In genomic region chr5:169071-169727, GRCh38 we compare ENCODE assay signal across 13 cellular contexts. TPM values are rescaled to one million over a fixed set of nuclear protein-coding genes. Genes with fewer than 3 reads are reported as not detected.
A peak's percentile ranks its signal among the peaks of the same experiment; 100 is the strongest.
DNase-seq lines count a peak whose midpoint lies in the region; ATAC-seq and TF ChIP-seq lines count a peak whose summit lies in the region.
"Had no signal": no experiment of that assay in that cellular context is flagged by ENCODE, and none has a peak within 500 bp of the region (broad histone marks: within the 10 kb centered on the region; RNA-seq: fewer than 3 reads in every experiment).

No MANE protein-coding gene starts in this region.

- ATAC-seq in lower lobe of right lung, result peak; percentile 49 to 60
- no peak for ATAC-seq in GM21786 (IDR thresholded peaks at IDR 0.05; ENCODE audit: unreplicated experiment)

- no peak overlapping the region for H3K4me3 Mint-ChIP-seq in activated naive CD4-positive, alpha-beta T cell treated with anti-CD3 and anti-CD28 coated beads, Interleukin-2, amount 10 ng/mL, durations not matched to agents 7 days and 5 days
- no peak overlapping the region for H3K4me3 Mint-ChIP-seq in Caco-2 (ENCODE audit: unreplicated experiment)
- H3K4me3 Mint-ChIP-seq: activated naive CD4-positive, alpha-beta T cell treated with anti-CD3 and anti-CD28 coated beads, Interleukin-2, amount 50 U/mL, for 24 hours; neural crest cell had no signal

- H3K9me3 Mint-ChIP-seq in activated naive CD4-positive, alpha-beta T cell treated with anti-CD3 and anti-CD28 coated beads, Interleukin-2, amount 10 ng/mL, durations not matched to agents 7 days and 5 days, result peaks cover 8% of the 10 kb centered on the region
- H3K9me3 Mint-ChIP-seq in Caco-2 (ENCODE audit: unreplicated experiment), result no peaks in the 10 kb centered on the region
- H3K9me3 Mint-ChIP-seq: activated naive CD4-positive, alpha-beta T cell treated with anti-CD3 and anti-CD28 coated beads, Interleukin-2, amount 50 U/mL, for 24 hours; neural crest cell had no signal

- in situ Hi-C loops in G401 (cut with HindIII; ENCODE audit: low sequenced_read_pairs), result no loop called here

- no peak overlapping the region for H3K4me3 ChIP-seq in lower lobe of right lung
- H3K4me3 ChIP-seq in Caco-2 (ENCODE audit: low read depth, low read length), result no peak overlapping the region

- H3K9me3 ChIP-seq in lower lobe of right lung (no peaks in the 10 kb centered on the region), Caco-2 (no peaks in the 10 kb centered on the region)

- no peaks in the 10 kb centered on the region for H3K27me3 Mint-ChIP-seq in activated naive CD4-positive, alpha-beta T cell treated with anti-CD3 and anti-CD28 coated beads, Interleukin-2, amount 10 ng/mL, durations not matched to agents 7 days and 5 days
- no peaks in the 10 kb centered on the region for H3K27me3 Mint-ChIP-seq in Caco-2 (ENCODE audit: insufficient read depth, unreplicated experiment)
- H3K27me3 Mint-ChIP-seq: activated naive CD4-positive, alpha-beta T cell treated with anti-CD3 and anti-CD28 coated beads, Interleukin-2, amount 50 U/mL, for 24 hours had no signal

- H3K36me3 ChIP-seq in lower lobe of right lung (no peaks in the 10 kb centered on the region), Caco-2 (ENCODE audit: control insufficient read depth, insufficient read depth, low read length) (no peaks in the 10 kb centered on the region)

- POLR2A ChIA-PET in Caco-2 (lab: Charles Lee), result no interaction called here

- H3K4me1 ChIP-seq in lower lobe of right lung, result peaks cover 14% of the 10 kb centered on the region
- no peaks in the 10 kb centered on the region for H3K4me1 ChIP-seq in Caco-2

- no peak overlapping the region for H3K27ac Mint-ChIP-seq in activated naive CD4-positive, alpha-beta T cell treated with anti-CD3 and anti-CD28 coated beads, Interleukin-2, amount 10 ng/mL, durations not matched to agents 7 days and 5 days
- no peak overlapping the region for H3K27ac Mint-ChIP-seq in Caco-2 (ENCODE audit: unreplicated experiment)
- H3K27ac Mint-ChIP-seq: activated naive CD4-positive, alpha-beta T cell treated with anti-CD3 and anti-CD28 coated beads, Interleukin-2, amount 50 U/mL, for 24 hours had no signal

- CTCF ChIA-PET in activated naive CD4-positive, alpha-beta T cell treated with anti-CD3 and anti-CD28 coated beads, Interleukin-2, amount 10 ng/mL, durations not matched to agents 7 days and 5 days (lab: Charles Lee), result no interaction called here
- CTCF ChIA-PET in Caco-2 (lab: Charles Lee), result no interaction called here

- intact Hi-C loops in lower lobe of right lung (cut with DNase I) (no loop called here), Caco-2 (cut with micrococcal nuclease; ENCODE audit: unreplicated experiment) (no loop called here)

- H3K36me3 Mint-ChIP-seq in activated naive CD4-positive, alpha-beta T cell treated with anti-CD3 and anti-CD28 coated beads, Interleukin-2, amount 10 ng/mL, durations not matched to agents 7 days and 5 days, result no peaks in the 10 kb centered on the region
- H3K36me3 Mint-ChIP-seq in Caco-2 (ENCODE audit: insufficient read depth, unreplicated experiment), result peaks cover 12% of the 10 kb centered on the region
- H3K36me3 Mint-ChIP-seq: activated naive CD4-positive, alpha-beta T cell treated with anti-CD3 and anti-CD28 coated beads, Interleukin-2, amount 50 U/mL, for 24 hours had no signal

- TF ChIP-seq CTCF in lower lobe of right lung (IDR thresholded peaks at IDR 0.05) (no peak), Caco-2 (IDR thresholded peaks at IDR 0.05; ENCODE audit: insufficient read depth in 1 of 2, low read depth in 1 of 2, low read length in 1 of 2, severe bottlenecking in 1 of 2, unreplicated experiment in 1 of 2) (no peak)

- no TSS peak for BruUV-seq in Caco-2 (replicated peaks; lab: Mats Ljungman, UMichigan)

- H3K4me1 Mint-ChIP-seq in activated naive CD4-positive, alpha-beta T cell treated with anti-CD3 and anti-CD28 coated beads, Interleukin-2, amount 10 ng/mL, durations not matched to agents 7 days and 5 days, result no peaks in the 10 kb centered on the region
- H3K4me1 Mint-ChIP-seq in Caco-2 (ENCODE audit: low read depth, unreplicated experiment), result no peaks in the 10 kb centered on the region
- H3K4me1 Mint-ChIP-seq: activated naive CD4-positive, alpha-beta T cell treated with anti-CD3 and anti-CD28 coated beads, Interleukin-2, amount 50 U/mL, for 24 hours had no signal

- H3K27me3 ChIP-seq in lower lobe of right lung (ENCODE audit: low read depth) (no peaks in the 10 kb centered on the region), Caco-2 (replicated peaks; ENCODE audit: control insufficient read depth, insufficient read depth, low read length) (no peaks in the 10 kb centered on the region)

- DNase-seq in activated naive CD4-positive, alpha-beta T cell treated with anti-CD3 and anti-CD28 coated beads, Interleukin-2, amount 10 ng/mL, durations not matched to agents 7 days and 5 days, result peak; percentile 10
- DNase-seq in activated naive CD4-positive, alpha-beta T cell treated with Interleukin-2 at 50 U/mL for 16 hours, result no peak
- DNase-seq in epidermal melanocyte (ENCODE audit: insufficient read length, low spot score) (peak; percentile 88), lower lobe of right lung (peak; percentile 77), SHP77 treated with DMSO at 0.1 percent for 48 hours (lab: John Stamatoyannopoulos, UW) (no peak), G401 (ENCODE audit: low spot score) (no peak), Caco-2 (no peak)
- DNase-seq: activated CD4-positive, alpha-beta T cell treated with anti-CD3 and anti-CD28 coated beads, Interleukin-2, amount 50 U/mL, for 1 hour; effector CD4-positive, alpha-beta T cell; SHP77 had no signal

- no peak overlapping the region for H3K27ac ChIP-seq in lower lobe of right lung

RNA-seq across cellular contexts. Expression of gene LRRC14B, which starts 22.1 kb away (rescaled TPM):
- total RNA-seq in lower lobe of right lung (not detected), Caco-2 (2022) (not detected in 2 replicates)
- not detected in 2 replicates for total RNA-seq in G401 (2014; rRNA removed; shearing (Covaris generic))
- total RNA-seq: neural crest cell had no signal

RNA-seq across cellular contexts. Expression of gene CCDC127, which starts 48.8 kb away (rescaled TPM):
- total RNA-seq in lower lobe of right lung, result 4.9 TPM
- 3.5 and 5.8 TPM in 2 replicates for total RNA-seq in G401 (2014; rRNA removed; shearing (Covaris generic))
- total RNA-seq in Caco-2 (2022), result 10.5 TPM in 2 replicates

RNA-seq across cellular contexts. Expression of gene SDHA, which starts 48.9 kb away (rescaled TPM):
- total RNA-seq in lower lobe of right lung (89.6 TPM), Caco-2 (2022) (140 and 157 TPM in 2 replicates)
- 210 and 223 TPM in 2 replicates for total RNA-seq in G401 (2014; rRNA removed; shearing (Covaris generic))

Comparison
In these comparisons a context has a peak if more than half of its experiments do, and no peak if none do; other contexts are left out.
1. DNase-seq: peak in activated naive CD4-positive, alpha-beta T cell treated with anti-CD3 and anti-CD28 coated beads, Interleukin-2, amount 10 ng/mL, durations not matched to agents 7 days and 5 days (single experiment), epidermal melanocyte (single experiment) and lower lobe of right lung (single experiment); none in activated naive CD4-positive, alpha-beta T cell treated with Interleukin-2 at 50 U/mL for 16 hours (single experiment), SHP77 treated with DMSO at 0.1 percent for 48 hours (single experiment), G401 (single experiment) and Caco-2 (0 of 2).